Comparison of ENCODE assay signal across 19 cellular contexts in genomic region chr5:50763356-50763755, GRCh38.
"Had no signal": no experiment of that assay in that cellular context is flagged by ENCODE, and none has a peak within 500 bp of the region (broad histone marks: within the 10 kb centered on the region; RNA-seq: fewer than 3 reads in every experiment).

No MANE protein-coding gene starts in this region.

- H3K4me3 Mint-ChIP-seq: dendritic cell treated with granulocyte-macrophage colony-stimulating factor and Interleukin-4, amounts not matched to agents 40 ng/mL and 50 ng/mL, for 4 days; effector memory CD8-positive, alpha-beta T cell; naive thymus-derived CD4-positive, alpha-beta T cell; nephron; stimulated activated memory B cell treated with anti-CD40 and anti-IgM and Interleukin-4, amounts not matched to agents 10 μg/mL and 1 μg/mL and 100 μg/mL, for 72 hours; type B pancreatic cell had no signal

- ATAC-seq: effector memory CD8-positive, alpha-beta T cell; left ventricle myocardium superior; lower lobe of right lung; naive thymus-derived CD4-positive, alpha-beta T cell; sciatic nerve; stimulated activated memory B cell treated with anti-CD40 and anti-IgM and Interleukin-4, amounts not matched to agents 10 μg/mL and 1 μg/mL and 100 μg/mL, for 72 hours; stimulated activated naive CD8-positive, alpha-beta T cell treated with anti-CD3 and anti-CD28 coated beads, Interleukin-15, Interleukin-2, amounts not matched to agents 100 U/mL and 50 U/mL, for 24 hours had no signal

- H3K27ac ChIP-seq: colonic mucosa, lower lobe of right lung, prostate gland, right atrium auricular region, spleen, testis, tibial artery had no signal

- H3K4me1 ChIP-seq: colonic mucosa, lower lobe of right lung, prostate gland, right atrium auricular region, testis, tibial artery had no signal

- H3K27me3 ChIP-seq: colonic mucosa, right atrium auricular region, spleen, testis, tibial artery had no signal

- H3K9me3 ChIP-seq: colonic mucosa, lower lobe of right lung, prostate gland, right atrium auricular region, spleen, testis, tibial artery had no signal

- H3K9me3 Mint-ChIP-seq: dendritic cell treated with granulocyte-macrophage colony-stimulating factor and Interleukin-4, amounts not matched to agents 40 ng/mL and 50 ng/mL, for 4 days; effector memory CD8-positive, alpha-beta T cell; naive thymus-derived CD4-positive, alpha-beta T cell; nephron; stimulated activated memory B cell treated with anti-CD40 and anti-IgM and Interleukin-4, amounts not matched to agents 10 μg/mL and 1 μg/mL and 100 μg/mL, for 72 hours; type B pancreatic cell had no signal

- H3K36me3 ChIP-seq: colonic mucosa, prostate gland, right atrium auricular region had no signal

- H3K4me1 Mint-ChIP-seq: stimulated activated memory B cell treated with anti-CD40 and anti-IgM and Interleukin-4, amounts not matched to agents 10 μg/mL and 1 μg/mL and 100 μg/mL, for 72 hours had no signal

- DNase-seq: colonic mucosa; effector memory CD8-positive, alpha-beta T cell; left ventricle myocardium superior; lower lobe of right lung; naive thymus-derived CD4-positive, alpha-beta T cell; nucleus accumbens; spleen; stimulated activated CD4-positive, alpha-beta T cell treated with anti-CD3 and anti-CD28 coated beads, Interleukin-4, amount 100 ng/mL, for 4 hours; stimulated activated naive CD8-positive, alpha-beta T cell treated with anti-CD3 and anti-CD28 coated beads, Interleukin-15, Interleukin-2, amounts not matched to agents 100 U/mL and 50 U/mL, for 24 hours; substantia nigra; testis; tibial artery had no signal

- H3K4me3 ChIP-seq: colonic mucosa, lower lobe of right lung, prostate gland, right atrium auricular region, spleen, testis, tibial artery had no signal

- H3K27ac Mint-ChIP-seq: dendritic cell treated with granulocyte-macrophage colony-stimulating factor and Interleukin-4, amounts not matched to agents 40 ng/mL and 50 ng/mL, for 4 days; stimulated activated memory B cell treated with anti-CD40 and anti-IgM and Interleukin-4, amounts not matched to agents 10 μg/mL and 1 μg/mL and 100 μg/mL, for 72 hours; type B pancreatic cell had no signal

- H3K27me3 Mint-ChIP-seq: dendritic cell treated with granulocyte-macrophage colony-stimulating factor and Interleukin-4, amounts not matched to agents 40 ng/mL and 50 ng/mL, for 4 days; effector memory CD8-positive, alpha-beta T cell; naive thymus-derived CD4-positive, alpha-beta T cell; stimulated activated memory B cell treated with anti-CD40 and anti-IgM and Interleukin-4, amounts not matched to agents 10 μg/mL and 1 μg/mL and 100 μg/mL, for 72 hours; type B pancreatic cell had no signal
